ENCODE assay signal across 2 cellular contexts in the genomic region with DNA sequence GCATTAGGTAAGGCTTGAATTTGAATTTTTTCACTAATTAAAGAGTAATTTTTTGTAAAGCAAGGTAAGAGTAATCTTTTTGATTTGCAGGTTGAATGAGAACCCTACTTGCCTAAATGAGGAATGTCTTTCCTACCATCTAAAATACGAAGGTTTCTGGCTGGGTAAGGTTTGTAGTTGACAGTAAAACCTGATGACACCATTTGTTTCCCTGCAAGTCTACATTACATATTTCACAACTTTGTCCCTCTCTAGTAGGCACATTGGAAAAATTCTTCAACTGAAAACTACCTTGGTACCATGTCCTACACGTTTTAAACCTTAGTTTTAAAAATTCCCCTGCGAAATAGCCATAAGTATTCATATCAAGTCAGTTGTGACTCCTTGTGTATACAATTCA.
TF ChIP-seq lines count a peak whose summit lies in the region.

No MANE protein-coding gene starts in this region.

TF ChIP-seq in HepG2, 621 proteins besides CTCF, POLR2A, EP300 and RAD21:
- TF ChIP-seq CEBPB (IDR thresholded peaks at IDR 0.05; ENCODE audit: borderline replicate concordance, low read depth, low read length) = peak; percentile 54; the same call in 1 of the 2 replicates
- no peak for TF ChIP-seq GMEB2 (CRISPR knock-in tag; IDR thresholded peaks at IDR 0.05; ENCODE audit: low read depth)
- TF ChIP-seq, protein P1, sequence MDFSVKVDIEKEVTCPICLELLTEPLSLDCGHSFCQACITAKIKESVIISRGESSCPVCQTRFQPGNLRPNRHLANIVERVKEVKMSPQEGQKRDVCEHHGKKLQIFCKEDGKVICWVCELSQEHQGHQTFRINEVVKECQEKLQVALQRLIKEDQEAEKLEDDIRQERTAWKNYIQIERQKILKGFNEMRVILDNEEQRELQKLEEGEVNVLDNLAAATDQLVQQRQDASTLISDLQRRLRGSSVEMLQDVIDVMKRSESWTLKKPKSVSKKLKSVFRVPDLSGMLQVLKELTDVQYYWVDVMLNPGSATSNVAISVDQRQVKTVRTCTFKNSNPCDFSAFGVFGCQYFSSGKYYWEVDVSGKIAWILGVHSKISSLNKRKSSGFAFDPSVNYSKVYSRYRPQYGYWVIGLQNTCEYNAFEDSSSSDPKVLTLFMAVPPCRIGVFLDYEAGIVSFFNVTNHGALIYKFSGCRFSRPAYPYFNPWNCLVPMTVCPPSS (IDR thresholded peaks at IDR 0.05) = no peak
- TF ChIP-seq HNRNPL (IDR thresholded peaks at IDR 0.05; ENCODE audit: low read depth, low read length) = 0 out of 2 replicates have a peak, but pooled peaks have one; percentile 9
- 0 out of 2 replicates have a peak, but pooled peaks have one; percentile 1 for TF ChIP-seq RAD51 (IDR thresholded peaks at IDR 0.05; ENCODE audit: borderline replicate concordance)
TF ChIP-seq in HepG2: peak in this region for 3.

TF ChIP-seq in WTC11, 78 proteins besides CTCF, POLR2A, EP300 and RAD21:
- TF ChIP-seq EMX1 (CRISPR knock-in tag; IDR thresholded peaks at IDR 0.05) = no peak
- TF ChIP-seq, protein P2, sequence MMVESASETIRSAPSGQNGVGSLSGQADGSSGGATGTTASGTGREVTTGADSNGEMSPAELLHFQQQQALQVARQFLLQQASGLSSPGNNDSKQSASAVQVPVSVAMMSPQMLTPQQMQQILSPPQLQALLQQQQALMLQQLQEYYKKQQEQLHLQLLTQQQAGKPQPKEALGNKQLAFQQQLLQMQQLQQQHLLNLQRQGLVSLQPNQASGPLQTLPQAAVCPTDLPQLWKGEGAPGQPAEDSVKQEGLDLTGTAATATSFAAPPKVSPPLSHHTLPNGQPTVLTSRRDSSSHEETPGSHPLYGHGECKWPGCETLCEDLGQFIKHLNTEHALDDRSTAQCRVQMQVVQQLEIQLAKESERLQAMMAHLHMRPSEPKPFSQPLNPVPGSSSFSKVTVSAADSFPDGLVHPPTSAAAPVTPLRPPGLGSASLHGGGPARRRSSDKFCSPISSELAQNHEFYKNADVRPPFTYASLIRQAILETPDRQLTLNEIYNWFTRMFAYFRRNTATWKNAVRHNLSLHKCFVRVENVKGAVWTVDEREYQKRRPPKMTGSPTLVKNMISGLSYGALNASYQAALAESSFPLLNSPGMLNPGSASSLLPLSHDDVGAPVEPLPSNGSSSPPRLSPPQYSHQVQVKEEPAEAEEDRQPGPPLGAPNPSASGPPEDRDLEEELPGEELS (CRISPR knock-in tag; IDR thresholded peaks at IDR 0.05) = no peak
